ENCODE assay signal across 23 cellular contexts in genomic region chr1:10699470-10699835, GRCh38.
A peak's percentile ranks its signal among the peaks of the same experiment; 100 is the strongest.
DNase-seq lines count a peak whose midpoint lies in the region; ATAC-seq and TF ChIP-seq lines count a peak whose summit lies in the region.
"Had no signal": no experiment of that assay in that cellular context is flagged by ENCODE, and none has a peak within 500 bp of the region (broad histone marks: within the 10 kb centered on the region; RNA-seq: fewer than 3 reads in every experiment).

No MANE protein-coding gene starts in this region.

- peak overlapping the region; percentile 1; the same call in 1 of the 2 replicates for H3K27ac Mint-ChIP-seq in GM23338
- H3K27ac Mint-ChIP-seq in nephron: peak overlapping the region in 2 of 3 experiments; percentile 8 to 40
- H3K27ac Mint-ChIP-seq in type B pancreatic cell: peak overlapping the region; percentile 49
- H3K27ac Mint-ChIP-seq in activated naive CD8-positive, alpha-beta T cell treated with anti-CD3 and anti-CD28 coated beads for 36 hours: no peak overlapping the region
- H3K27ac Mint-ChIP-seq: activated naive CD4-positive, alpha-beta T cell treated with anti-CD3 and anti-CD28 coated beads, Interleukin-2, amount 10 ng/mL, durations not matched to agents 7 days and 5 days; activated T-cell treated with anti-CD3 and anti-CD28 coated beads, Interleukin-2, amount 50 U/mL, for 72 hours; CD4-positive, CD25-positive, alpha-beta regulatory T cell; progenitor cell of endocrine pancreas; T-helper 17 cell had no signal

- peaks cover 36% of the 10 kb centered on the region for H3K27me3 Mint-ChIP-seq in GM23338 (ENCODE audit: insufficient read depth, low read depth, poor library complexity)
- peaks cover 74% of the 10 kb centered on the region for H3K27me3 Mint-ChIP-seq in nephron (ENCODE audit: low read depth)
- H3K27me3 Mint-ChIP-seq in type B pancreatic cell: peaks cover 66% of the 10 kb centered on the region
- peaks cover 10% of the 10 kb centered on the region for H3K27me3 Mint-ChIP-seq in activated naive CD8-positive, alpha-beta T cell treated with anti-CD3 and anti-CD28 coated beads for 36 hours
- H3K27me3 Mint-ChIP-seq: T-helper 17 cell had no signal

- H3K27me3 ChIP-seq in GM23338 (ENCODE audit: insufficient read depth): peaks cover 6% of the 10 kb centered on the region

- DNase-seq in GM23338 (ENCODE audit: low spot score) (no peak), T47D (ENCODE audit: low read depth in 1 of 2, low spot score in 1 of 2) (peak; percentile 42 to 63), type B pancreatic cell (ENCODE audit: extremely low spot score, unreplicated experiment) (no peak), SKM-1 treated with dmso at 0.1 percent for 144 hours (lab: John Stamatoyannopoulos, UW; ENCODE audit: unreplicated experiment) (no peak)
- no peak for DNase-seq in activated naive CD8-positive, alpha-beta T cell treated with anti-CD3 and anti-CD28 coated beads for 36 hours
- DNase-seq: activated CD4-positive, alpha-beta T cell treated with anti-CD3 and anti-CD28 coated beads for 48 hours; activated naive CD4-positive, alpha-beta T cell treated with anti-CD3 and anti-CD28 coated beads, Interleukin-2, amount 10 ng/mL, durations not matched to agents 7 days and 5 days; activated T-cell treated with anti-CD3 and anti-CD28 coated beads, Interleukin-2, amount 50 U/mL, for 72 hours; amygdala; CD4-positive, CD25-positive, alpha-beta regulatory T cell; cortex of kidney; hypothalamus; left ventricle myocardium superior; mucosa of descending colon; MV-4-11; NCI-H526; substantia nigra; T-helper 17 cell had no signal

- H3K4me3 Mint-ChIP-seq in GM23338 (no peak overlapping the region; the same call in 2 of the 3 replicates), nephron (peak overlapping the region in 2 of 3 experiments; percentile 13 to 26), type B pancreatic cell (peak overlapping the region; percentile 44)
- no peak overlapping the region for H3K4me3 Mint-ChIP-seq in activated naive CD8-positive, alpha-beta T cell treated with anti-CD3 and anti-CD28 coated beads for 36 hours
- H3K4me3 Mint-ChIP-seq: activated naive CD4-positive, alpha-beta T cell treated with anti-CD3 and anti-CD28 coated beads, Interleukin-2, amount 10 ng/mL, durations not matched to agents 7 days and 5 days; activated T-cell treated with anti-CD3 and anti-CD28 coated beads, Interleukin-2, amount 50 U/mL, for 72 hours; T-helper 17 cell had no signal

- peaks cover 16% of the 10 kb centered on the region for H3K4me1 ChIP-seq in GM23338 (ENCODE audit: insufficient read depth)

- peaks cover 5% of the 10 kb centered on the region; the same call in 1 of the 2 replicates for H3F3A ChIP-seq in GM23338 (replicated peaks; ENCODE audit: low read depth)

- ATAC-seq in GM23338 (no peak), GM19467 (IDR thresholded peaks at IDR 0.05; ENCODE audit: unreplicated experiment) (no peak)
- ATAC-seq: activated T-cell treated with anti-CD3 and anti-CD28 coated beads, Interleukin-2, amount 50 U/mL, for 72 hours; left ventricle myocardium superior; T-helper 17 cell had no signal

- no peaks in the 10 kb centered on the region for H4K20me1 ChIP-seq in GM23338 (replicated peaks; ENCODE audit: insufficient read depth)

- in situ Hi-C loops in T47D (cut with HindIII; ENCODE audit: low pct_unique_long_range_greater_than_20kb, low sequenced_read_pairs): no loop called here

- 0 out of 2 replicates have a peak overlapping the region, but pooled peaks have one; percentile 55 for H3K4me2 ChIP-seq in GM23338

- H3K4me3 ChIP-seq in GM23338: no peak overlapping the region
- H3K4me3 ChIP-seq: mucosa of descending colon, SK-N-MC had no signal

- no peaks in the 10 kb centered on the region for H3K36me3 ChIP-seq in GM23338 (ENCODE audit: insufficient read depth)

- H2AFZ ChIP-seq in GM23338: no peak overlapping the region

- no peaks in the 10 kb centered on the region for H3K9me2 ChIP-seq in GM23338 (ENCODE audit: insufficient read depth)

- H3K4me1 Mint-ChIP-seq in GM23338 (peaks cover 33% of the 10 kb centered on the region), nephron (peaks cover 33% of the 10 kb centered on the region), type B pancreatic cell (ENCODE audit: unreplicated experiment) (peaks cover 30% of the 10 kb centered on the region)
- H3K4me1 Mint-ChIP-seq in activated naive CD8-positive, alpha-beta T cell treated with anti-CD3 and anti-CD28 coated beads for 36 hours: peaks cover 17% of the 10 kb centered on the region

- TF ChIP-seq CTCF in GM23338 (conservative IDR thresholded peaks at IDR 0.05; ENCODE audit: low read depth in 2 of 2): no peak
- TF ChIP-seq CTCF in nephron (IDR thresholded peaks at IDR 0.05; ENCODE audit: unreplicated experiment in 3 of 3): no peak
- TF ChIP-seq CTCF in type B pancreatic cell (conservative IDR thresholded peaks at IDR 0.05): no peak

- H3K27ac ChIP-seq in GM23338 (ENCODE audit: low read depth): no peak overlapping the region
- H3K27ac ChIP-seq: SK-N-MC had no signal

- H3K36me3 Mint-ChIP-seq in GM23338 (ENCODE audit: low read depth) (no peaks in the 10 kb centered on the region; the same call in 2 of the 3 replicates), nephron (ENCODE audit: low read depth) (no peaks in the 10 kb centered on the region), type B pancreatic cell (no peaks in the 10 kb centered on the region)
- H3K36me3 Mint-ChIP-seq in activated naive CD8-positive, alpha-beta T cell treated with anti-CD3 and anti-CD28 coated beads for 36 hours: no peaks in the 10 kb centered on the region
- H3K36me3 Mint-ChIP-seq: activated naive CD4-positive, alpha-beta T cell treated with anti-CD3 and anti-CD28 coated beads, Interleukin-2, amount 10 ng/mL, durations not matched to agents 7 days and 5 days; CD4-positive, CD25-positive, alpha-beta regulatory T cell had no signal

- H3K9me3 Mint-ChIP-seq in GM23338 (no peaks in the 10 kb centered on the region), nephron (no peaks in the 10 kb centered on the region), type B pancreatic cell (no peaks in the 10 kb centered on the region)
- no peaks in the 10 kb centered on the region for H3K9me3 Mint-ChIP-seq in activated naive CD8-positive, alpha-beta T cell treated with anti-CD3 and anti-CD28 coated beads for 36 hours
- H3K9me3 Mint-ChIP-seq: activated naive CD4-positive, alpha-beta T cell treated with anti-CD3 and anti-CD28 coated beads, Interleukin-2, amount 10 ng/mL, durations not matched to agents 7 days and 5 days; activated T-cell treated with anti-CD3 and anti-CD28 coated beads, Interleukin-2, amount 50 U/mL, for 72 hours; CD4-positive, CD25-positive, alpha-beta regulatory T cell; neural crest cell had no signal

- H3K79me2 ChIP-seq in GM23338 (replicated peaks; ENCODE audit: insufficient read depth): no peaks in the 10 kb centered on the region

TF ChIP-seq in GM23338, 12 proteins besides CTCF, POLR2A, EP300 and RAD21 (continues in another document):
- TF ChIP-seq REST (IDR thresholded peaks at IDR 0.05; ENCODE audit: unreplicated experiment): no peak
- TF ChIP-seq CREB1 (CRISPR knock-in tag; IDR thresholded peaks at IDR 0.05; ENCODE audit: low read depth): no peak

Comparison
In these comparisons a context has a peak if more than half of its experiments do, and no peak if none do; other contexts are left out.
1. DNase-seq: peak in T47D (2 of 2); none in GM23338 (single experiment), type B pancreatic cell (single experiment), SKM-1 treated with dmso at 0.1 percent for 144 hours (single experiment) and activated naive CD8-positive, alpha-beta T cell treated with anti-CD3 and anti-CD28 coated beads for 36 hours (single experiment).
2. H3K4me3 Mint-ChIP-seq: peak in nephron (2 of 3) and type B pancreatic cell (single experiment); none in GM23338 (single experiment) and activated naive CD8-positive, alpha-beta T cell treated with anti-CD3 and anti-CD28 coated beads for 36 hours (single experiment).